ENCODE assay signal across 7 cellular contexts in genomic region chr9:35605336-35606137, GRCh38. TPM values are rescaled to one million over a fixed set of nuclear protein-coding genes. Genes with fewer than 3 reads are reported as not detected.
DNase-seq lines count a peak whose midpoint lies in the region; ATAC-seq and TF ChIP-seq lines count a peak whose summit lies in the region.

No MANE protein-coding gene starts in this region.

- H3K4ac ChIP-seq in H9 (ENCODE audit: low read depth, low read length) = no peak overlapping the region

- H3K23ac ChIP-seq in H9 (ENCODE audit: insufficient read length, low read depth, low read length) = no peak overlapping the region

- ATAC-seq in GM18502 (IDR thresholded peaks at IDR 0.05; ENCODE audit: poor library complexity, unreplicated experiment) (peak; percentile 17), right cardiac atrium (no peak), gastrocnemius medialis (peak; percentile 3 to 4)

- intact Hi-C loops in right cardiac atrium (cut with DNase I) (no loop called here), gastrocnemius medialis (cut with DNase I; ENCODE audit: low total_unique reads) (loop anchor here (2.0 kb wide), 3 partner anchors 51 to 489 kb away; partner anchors contain the start of genes CREB3 and TLN1)

- no peaks in the 10 kb centered on the region for H4K20me1 ChIP-seq in H9 (ENCODE audit: control insufficient read depth, insufficient read depth, insufficient read length)

- H2AK5ac ChIP-seq in H9 (ENCODE audit: insufficient read length, low read length) = no peak overlapping the region

- no peak for TF ChIP-seq CTCF in H9 (conservative IDR thresholded peaks at IDR 0.05)
- TF ChIP-seq CTCF in gastrocnemius medialis (IDR thresholded peaks at IDR 0.05 in 4 of 5, conservative IDR thresholded peaks at IDR 0.05 in 1 of 5) = no peak

- H3K9me3 ChIP-seq in H9 (ENCODE audit: control insufficient read depth, low read depth, low read length) = no peaks in the 10 kb centered on the region
- H3K9me3 ChIP-seq in right cardiac atrium (ENCODE audit: control insufficient read depth, low read length) = no peaks in the 10 kb centered on the region
- H3K9me3 ChIP-seq in gastrocnemius medialis = no peaks in the 10 kb centered on the region

- H3K4me3 Mint-ChIP-seq in H9 = peak overlapping the region; percentile 72 to 85
- peak overlapping the region; percentile 86 for H3K4me3 Mint-ChIP-seq in activated naive CD8-positive, alpha-beta T cell

- H3K9me3 Mint-ChIP-seq in H9 = no peaks in the 10 kb centered on the region; a peak in 1 of 5 replicates
- no peaks in the 10 kb centered on the region for H3K9me3 Mint-ChIP-seq in activated naive CD8-positive, alpha-beta T cell (ENCODE audit: low read depth)

- H3K27ac ChIP-seq in H9 (ENCODE audit: insufficient read length, low read depth, low read length) = no peak overlapping the region
- H3K27ac ChIP-seq in right cardiac atrium (ENCODE audit: low read length) = peak overlapping the region; percentile 45
- H3K27ac ChIP-seq in gastrocnemius medialis = peak overlapping the region; percentile 93 to 99 (median 99)

- no peak overlapping the region for H3T11ph ChIP-seq in H9 (ENCODE audit: low read length)

- in situ Hi-C loops in gastrocnemius medialis (cut with MboI; ENCODE audit: low sequenced_read_pairs in 4 of 4) = no loop called here

- peaks cover 15% of the 10 kb centered on the region for H3K23me2 ChIP-seq in H9 (ENCODE audit: insufficient read length, low read depth, low read length, poor library complexity, severe bottlenecking)

- H3K36me3 ChIP-seq in gastrocnemius medialis = peaks cover 0 to 9% of the 10 kb centered on the region in 2 donors

- H3K79me2 ChIP-seq in H9 (ENCODE audit: insufficient read depth, low read length) = no peaks in the 10 kb centered on the region

- no peak overlapping the region for H2BK12ac ChIP-seq in H9 (ENCODE audit: insufficient read length, low read depth, low read length)

- no peak overlapping the region for H4K5ac ChIP-seq in H9 (ENCODE audit: insufficient read length, low read depth, low read length)

- no peak overlapping the region for H3K56ac ChIP-seq in H9 (ENCODE audit: insufficient read length, low read depth, low read length)

- no CpG with 5 or more reads among the region's 80 CpGs for WGBS in H9 (ENCODE audit: extremely low coverage, insufficient read length, low lambda C conversion rate)
- under 1% methylated on average over 80 of the region's 80 CpGs for WGBS in right cardiac atrium

- no peak overlapping the region for H2BK120ac ChIP-seq in H9 (ENCODE audit: low read depth, low read length, poor library complexity, severe bottlenecking)

- H4K8ac ChIP-seq in H9 (replicated peaks; ENCODE audit: insufficient read length, low read depth, low read length) = no peak overlapping the region

- H3K27ac Mint-ChIP-seq in H9 = peak overlapping the region in 1 of 3 experiments; percentile 29; a peak in 1 of 7 replicates
- peak overlapping the region; percentile 34 for H3K27ac Mint-ChIP-seq in activated naive CD8-positive, alpha-beta T cell

- peak overlapping the region; percentile 98 for H3K4me3 ChIP-seq in right cardiac atrium (ENCODE audit: low read length)
- H3K4me3 ChIP-seq in gastrocnemius medialis = peak overlapping the region; percentile 70 to 84 (median 76)

- DNase-seq in H9 = no peak
- DNase-seq in NAMALWA (ENCODE audit: low spot score) = peak; percentile 51
- peak; percentile 43 to 74 (median 69) for DNase-seq in right cardiac atrium
- peak in 1 of 2 donors; percentile 33 for DNase-seq in gastrocnemius medialis
- DNase-seq in middle frontal gyrus (ENCODE audit: extremely low spot score, low spot score) = no peak

- peaks cover 3% of the 10 kb centered on the region; the same call in 1 of the 2 replicates for H3K27me3 Mint-ChIP-seq in H9 (ENCODE audit: low read depth)
- no peaks in the 10 kb centered on the region for H3K27me3 Mint-ChIP-seq in activated naive CD8-positive, alpha-beta T cell

- H3K4me1 ChIP-seq in H9 (ENCODE audit: insufficient read depth, low read length) (no peaks in the 10 kb centered on the region; the same call in 1 of the 2 replicates), right cardiac atrium (ENCODE audit: control insufficient read depth, insufficient read depth, low read length) (no peaks in the 10 kb centered on the region), gastrocnemius medialis (peaks cover 36 to 37% of the 10 kb centered on the region in 2 donors)

- H3K79me1 ChIP-seq in H9 (ENCODE audit: insufficient read depth, low read depth, low read length, poor library complexity, severe bottlenecking) = no peaks in the 10 kb centered on the region

- TF ChIP-seq POLR2A in gastrocnemius medialis (IDR thresholded peaks at IDR 0.05) = peak in 1 of 2 donors; percentile 13

- no peak overlapping the region for H4K91ac ChIP-seq in H9 (ENCODE audit: insufficient read length, low read depth, low read length)

- no peak overlapping the region for H2BK5ac ChIP-seq in H9 (ENCODE audit: insufficient read length, low read length)

- H3K18ac ChIP-seq in H9 (ENCODE audit: insufficient read length, low read depth, low read length) = no peak overlapping the region

- H3K27me3 ChIP-seq in H9 (ENCODE audit: insufficient read depth, low read length) = no peaks in the 10 kb centered on the region
- no peaks in the 10 kb centered on the region for H3K27me3 ChIP-seq in right cardiac atrium (ENCODE audit: control insufficient read depth, insufficient read depth)
- no peaks in the 10 kb centered on the region for H3K27me3 ChIP-seq in gastrocnemius medialis

- peaks cover 14 to 23% of the 10 kb centered on the region in 2 experiments for H3K4me1 Mint-ChIP-seq in H9
- peaks cover 32% of the 10 kb centered on the region for H3K4me1 Mint-ChIP-seq in activated naive CD8-positive, alpha-beta T cell (ENCODE audit: low read depth)

- peak overlapping the region; percentile 81 for H3K4me2 ChIP-seq in H9 (ENCODE audit: insufficient read depth, insufficient read length, low read length)

- H2AFZ ChIP-seq in H9 (ENCODE audit: low read length) = no peak overlapping the region

- peaks cover 9 to 25% (median 21%) of the 10 kb centered on the region in 3 experiments; a peak in 6 of 7 replicates for H3K36me3 Mint-ChIP-seq in H9 (ENCODE audit: insufficient read depth in 1 of 3, low read depth in 3 of 3)
- peaks cover 3% of the 10 kb centered on the region for H3K36me3 Mint-ChIP-seq in activated naive CD8-positive, alpha-beta T cell

- H2BK15ac ChIP-seq in H9 (ENCODE audit: low read depth, low read length) = no peak overlapping the region

- no peak overlapping the region for H2BK20ac ChIP-seq in H9 (ENCODE audit: low read depth, low read length, poor library complexity, severe bottlenecking)

- H3K14ac ChIP-seq in H9 (ENCODE audit: insufficient read depth, low read length) = no peak overlapping the region

- H3K9ac ChIP-seq in H9 (ENCODE audit: extremely low read depth, insufficient read length, low read length) = peak overlapping the region; percentile 16

RNA-seq across cellular contexts. Expression of gene TESK1, which starts 0.5 kb away (rescaled TPM):
- total RNA-seq in H9 (2021) = 28.1 and 28.6 TPM in 2 replicates
- 10 to 100 TPM; 25.0 to 35.3 (median 27.4) TPM for total RNA-seq in right cardiac atrium
- polyA plus RNA-seq in right cardiac atrium = 30.5 TPM
- 100 to 1,000 TPM in 1 of 4 donors, 10 to 100 TPM in 3; 48.1 to 108 (median 65.4) TPM for total RNA-seq in gastrocnemius medialis

RNA-seq across cellular contexts. Expression of gene CD72, which starts 12.7 kb away (rescaled TPM):
- 3.3 and 3.9 TPM in 2 replicates for total RNA-seq in H9 (2021)
- under 1 TPM; 0.58 to 0.68 (median 0.60) TPM for total RNA-seq in right cardiac atrium
- polyA plus RNA-seq in right cardiac atrium = 0.66 TPM
- total RNA-seq in gastrocnemius medialis = 10 to 100 TPM in 1 of 4 donors, under 1 TPM in 3; 0.40 to 18.3 (median 0.68) TPM

RNA-seq across cellular contexts. Expression of gene SIT1, which starts 45.2 kb away (rescaled TPM):
- total RNA-seq in H9 (2021) = 1.3 and 1.6 TPM in 2 replicates
- total RNA-seq in right cardiac atrium = 1 to 10 TPM in 1 of 4 donors, under 1 TPM in 1, not detected in 2; 0.26 to 1.5 TPM
- polyA plus RNA-seq in right cardiac atrium = 0.14 TPM
- not detected for total RNA-seq in gastrocnemius medialis

RNA-seq across cellular contexts. Expression of gene RMRP, which starts 52.3 kb away (rescaled TPM):
- total RNA-seq in H9 (2021) (18,417 and 20,652 TPM in 2 replicates), right cardiac atrium (over 10,000 TPM; 19,654 to 22,919 (median 21,195) TPM), gastrocnemius medialis (100 to 1,000 TPM; 115 to 715 (median 367) TPM)
- polyA plus RNA-seq in right cardiac atrium = 218 TPM

RNA-seq across cellular contexts. Expression of gene CCDC107, which starts 52.6 kb away (rescaled TPM):
- total RNA-seq in H9 (2021) (11.3 and 12.0 TPM in 2 replicates), right cardiac atrium (10 to 100 TPM; 54.7 to 61.6 (median 60.1) TPM), gastrocnemius medialis (10 to 100 TPM; 21.9 to 45.3 (median 31.5) TPM)
- polyA plus RNA-seq in right cardiac atrium = 75.0 TPM

Comparison
In these comparisons a context has a peak if more than half of its experiments do, and no peak if none do; other contexts are left out.
1. ATAC-seq: peak in GM18502 (single experiment) and gastrocnemius medialis (2 of 2); none in right cardiac atrium (0 of 2).
2. DNase-seq: peak in NAMALWA (single experiment) and right cardiac atrium (3 of 3); none in H9 (single experiment) and middle frontal gyrus (single experiment).